ENCODE assay signal across 1 cellular context in genomic region chr17:45719335-45720071, GRCh38.
A peak's percentile ranks its signal among the peaks of the same experiment; 100 is the strongest.
TF ChIP-seq lines count a peak whose summit lies in the region.

No MANE protein-coding gene starts in this region.

TF ChIP-seq in HEK293, 187 proteins besides CTCF, POLR2A, EP300 and RAD21 (continued from another document and continues in another):
- TF ChIP-seq PRDM10 (tag by site-specific recombination; IDR thresholded peaks at IDR 0.05) = no peak
- no peak for TF ChIP-seq ZNF121 (tag by site-specific recombination; IDR thresholded peaks at IDR 0.05)
- TF ChIP-seq MYNN (tag by site-specific recombination; IDR thresholded peaks at IDR 0.05; ENCODE audit: borderline replicate concordance) = no peak
- no peak for TF ChIP-seq TRIM28 (IDR thresholded peaks at IDR 0.05; ENCODE audit: borderline replicate concordance, low read length)
- no peak for TF ChIP-seq IKZF3 (tag by site-specific recombination; IDR thresholded peaks at IDR 0.05)
- TF ChIP-seq ZNF362 (tag by site-specific recombination; IDR thresholded peaks at IDR 0.05) = no peak
- TF ChIP-seq ZNF274 (IDR thresholded peaks at IDR 0.05; ENCODE audit: low read length) = no peak
- no peak for TF ChIP-seq ZNF274 (tag by site-specific recombination; IDR thresholded peaks at IDR 0.05; ENCODE audit: borderline replicate concordance)
- TF ChIP-seq GLIS1 (tag by site-specific recombination; IDR thresholded peaks at IDR 0.05) = 0 out of 2 replicates have a peak, but pooled peaks have one; percentile 16
- TF ChIP-seq GFI1B (tag by site-specific recombination; IDR thresholded peaks at IDR 0.05) = no peak
- no peak for TF ChIP-seq ZNF433 (tag by site-specific recombination; IDR thresholded peaks at IDR 0.05; ENCODE audit: low read depth)
- TF ChIP-seq ZSCAN4 (tag by site-specific recombination; IDR thresholded peaks at IDR 0.05) = no peak
- no peak for TF ChIP-seq WT1 (tag by site-specific recombination; IDR thresholded peaks at IDR 0.05)
- TF ChIP-seq SP3 (tag by site-specific recombination; IDR thresholded peaks at IDR 0.05) = no peak
- TF ChIP-seq ZNF600 (tag by site-specific recombination; IDR thresholded peaks at IDR 0.05) = no peak
- TF ChIP-seq ZNF707 (tag by site-specific recombination; IDR thresholded peaks at IDR 0.05) = no peak
- TF ChIP-seq ZNF76 (tag by site-specific recombination; IDR thresholded peaks at IDR 0.05; ENCODE audit: borderline replicate concordance, low read depth) = no peak
- TF ChIP-seq ZXDB (tag by site-specific recombination; IDR thresholded peaks at IDR 0.05) = no peak
- TF ChIP-seq ZFHX2 (tag by site-specific recombination; conservative IDR thresholded peaks at IDR 0.05) = peak; percentile 88
- no peak for TF ChIP-seq ZNF626 (tag by site-specific recombination; IDR thresholded peaks at IDR 0.05)
- no peak; the same call in 1 of the 2 replicates for TF ChIP-seq ZNF660 (tag by site-specific recombination; IDR thresholded peaks at IDR 0.05)
- no peak for TF ChIP-seq MEIS1 (CRISPR knock-in tag; IDR thresholded peaks at IDR 0.05; ENCODE audit: borderline replicate concordance)
- TF ChIP-seq ZNF629 (tag by site-specific recombination; IDR thresholded peaks at IDR 0.05) = 0 out of 2 replicates have a peak, but pooled peaks have one; percentile 27
- TF ChIP-seq ZNF146 (tag by site-specific recombination; IDR thresholded peaks at IDR 0.05) = no peak
- no peak for TF ChIP-seq ZNF704 (tag by site-specific recombination; IDR thresholded peaks at IDR 0.05)
- TF ChIP-seq ZBTB48 (tag by site-specific recombination; IDR thresholded peaks at IDR 0.05) = peak; percentile 59
- no peak for TF ChIP-seq ZBTB21 (tag by site-specific recombination; IDR thresholded peaks at IDR 0.05)
- TF ChIP-seq ZFP41 (tag by site-specific recombination; IDR thresholded peaks at IDR 0.05; ENCODE audit: borderline replicate concordance) = no peak
- TF ChIP-seq ZNF114 (tag by site-specific recombination; IDR thresholded peaks at IDR 0.05) = no peak
- no peak for TF ChIP-seq PBX3 (CRISPR knock-in tag; IDR thresholded peaks at IDR 0.05)
- no peak for TF ChIP-seq RBAK (tag by site-specific recombination; IDR thresholded peaks at IDR 0.05)
- TF ChIP-seq ZNF2 (tag by site-specific recombination; IDR thresholded peaks at IDR 0.05) = no peak
- TF ChIP-seq OVOL3 (tag by site-specific recombination; IDR thresholded peaks at IDR 0.05) = no peak
- no peak for TF ChIP-seq ZNF548 (tag by site-specific recombination; IDR thresholded peaks at IDR 0.05)
- peak; percentile 53; the same call in 1 of the 2 replicates for TF ChIP-seq ATF2 (tag by site-specific recombination; IDR thresholded peaks at IDR 0.05; ENCODE audit: low read depth)
- TF ChIP-seq HOXA7 (CRISPR knock-in tag; IDR thresholded peaks at IDR 0.05; ENCODE audit: borderline replicate concordance) = no peak
- TF ChIP-seq ZNF350 (tag by site-specific recombination; IDR thresholded peaks at IDR 0.05) = no peak
- no peak for TF ChIP-seq PRDM6 (tag by site-specific recombination; IDR thresholded peaks at IDR 0.05)
- no peak for TF ChIP-seq HOXC10 (CRISPR knock-in tag; IDR thresholded peaks at IDR 0.05)
- TF ChIP-seq ZNF558 (tag by site-specific recombination; IDR thresholded peaks at IDR 0.05) = no peak
- TF ChIP-seq ZNF202 (tag by site-specific recombination; IDR thresholded peaks at IDR 0.05; ENCODE audit: borderline replicate concordance) = no peak
- TF ChIP-seq ZNF837 (tag by site-specific recombination; IDR thresholded peaks at IDR 0.05) = no peak
- TF ChIP-seq GLI4 (tag by site-specific recombination; IDR thresholded peaks at IDR 0.05) = no peak
- TF ChIP-seq ZNF19 (tag by site-specific recombination; IDR thresholded peaks at IDR 0.05; ENCODE audit: low read depth) = no peak
- TF ChIP-seq ZBTB10 (tag by site-specific recombination; IDR thresholded peaks at IDR 0.05) = no peak
- no peak for TF ChIP-seq ZNF747 (tag by site-specific recombination; IDR thresholded peaks at IDR 0.05)
- no peak for TF ChIP-seq ZNF561 (tag by site-specific recombination; IDR thresholded peaks at IDR 0.05; ENCODE audit: borderline replicate concordance)
- TF ChIP-seq ZBTB7A (tag by site-specific recombination; IDR thresholded peaks at IDR 0.05; ENCODE audit: low read depth) = no peak
- TF ChIP-seq GLI2 (tag by site-specific recombination; IDR thresholded peaks at IDR 0.05; ENCODE audit: borderline replicate concordance, low read depth) = no peak
- TF ChIP-seq ZSCAN23 (tag by site-specific recombination; IDR thresholded peaks at IDR 0.05) = no peak
- TF ChIP-seq ZNF488 (tag by site-specific recombination; IDR thresholded peaks at IDR 0.05) = no peak
- no peak for TF ChIP-seq ZNF335 (tag by site-specific recombination; conservative IDR thresholded peaks at IDR 0.05)
- TF ChIP-seq ZNF112 (tag by site-specific recombination; IDR thresholded peaks at IDR 0.05) = no peak
- TF ChIP-seq ZNF555 (tag by site-specific recombination; conservative IDR thresholded peaks at IDR 0.05) = no peak
- TF ChIP-seq ZNF521 (tag by site-specific recombination; IDR thresholded peaks at IDR 0.05) = no peak
- TF ChIP-seq ZNF654 (tag by site-specific recombination; IDR thresholded peaks at IDR 0.05; ENCODE audit: low read depth) = no peak
- TF ChIP-seq ZNF670 (tag by site-specific recombination; IDR thresholded peaks at IDR 0.05; ENCODE audit: low read depth) = no peak
- TF ChIP-seq ZBTB20 (tag by site-specific recombination; IDR thresholded peaks at IDR 0.05) = 0 out of 2 replicates have a peak, but pooled peaks have one; percentile 18
- no peak for TF ChIP-seq ZFP3 (tag by site-specific recombination; IDR thresholded peaks at IDR 0.05; ENCODE audit: low read depth)
- peak; percentile 93 for TF ChIP-seq EGR2 (tag by site-specific recombination; IDR thresholded peaks at IDR 0.05; ENCODE audit: low read depth)
- TF ChIP-seq ZNF596 (tag by site-specific recombination; IDR thresholded peaks at IDR 0.05) = no peak
- TF ChIP-seq ZNF10 (tag by site-specific recombination; IDR thresholded peaks at IDR 0.05) = no peak
- TF ChIP-seq SCRT2 (tag by site-specific recombination; IDR thresholded peaks at IDR 0.05) = peak; percentile 99
- no peak for TF ChIP-seq ZNF623 (tag by site-specific recombination; IDR thresholded peaks at IDR 0.05)
